ENCODE assay signal across 18 cellular contexts in the genomic region with DNA sequence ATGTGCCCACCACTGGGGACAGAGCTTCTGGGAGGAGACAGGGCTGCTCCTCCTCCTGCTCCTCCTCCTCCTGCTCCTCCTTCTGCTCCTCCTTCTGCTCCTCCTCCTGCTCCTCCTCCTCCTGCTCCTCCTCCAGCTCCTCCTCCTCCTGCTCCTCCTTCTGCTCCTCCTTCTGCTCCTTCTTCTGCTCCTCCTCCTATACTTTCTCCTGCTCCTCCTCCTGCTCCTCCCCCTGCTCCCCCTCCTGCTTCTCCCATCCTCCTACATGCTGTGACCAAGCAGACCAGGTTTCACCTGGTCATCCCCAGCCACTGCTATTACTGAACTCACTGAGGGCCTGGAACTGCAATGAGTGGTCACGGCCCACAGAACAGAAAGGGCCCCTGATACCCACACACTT.
A peak's percentile ranks its signal among the peaks of the same experiment; 100 is the strongest.
DNase-seq lines count a peak whose midpoint lies in the region; ATAC-seq, FAIRE-seq and TF ChIP-seq lines count a peak whose summit lies in the region.
"Had no signal": no experiment of that assay in that cellular context is flagged by ENCODE, and none has a peak within 500 bp of the region (broad histone marks: within the 10 kb centered on the region; RNA-seq: fewer than 3 reads in every experiment).

No MANE protein-coding gene starts in this region.

- no peak for ATAC-seq in GM12878
- ATAC-seq in GM21515 (IDR thresholded peaks at IDR 0.05; ENCODE audit: unreplicated experiment): no peak
- ATAC-seq: Right ventricle myocardium inferior had no signal

- 0% methylated on average over 1 of the region's 1 CpG for WGBS in GM12878 (ENCODE audit: insufficient coverage, insufficient replicate concordance, low lambda C conversion rate, missing lambda C conversion rate)

- DNase-seq in Daoy (ENCODE audit: low read depth) (peak; percentile 58), LNCaP clone FGC (ENCODE audit: low read depth) (peak; percentile 15), GM12878 (ENCODE audit: low read depth, low spot score) (no peak), osteoblast (ENCODE audit: insufficient read length, low spot score, missing footprints) (peak; percentile 4), 8988T (no peak), NCI-H2029 (lab: John Stamatoyannopoulos, UW) (no peak)
- DNase-seq: CD4-positive, CD25-positive, alpha-beta regulatory T cell; COR-L47; DMS153; EL; NCI-H1092; NCI-H146; NCI-H2081; NCI-H446 treated with DMSO at 0.1 percent for 48 hours had no signal

- no peak overlapping the region for H3K27ac ChIP-seq in GM12878 (ENCODE audit: control insufficient read depth, insufficient read depth)
- no peak overlapping the region for H3K27ac ChIP-seq in osteoblast (ENCODE audit: low read depth, low read length)

- BruUV-seq in GM12878 (replicated peaks; lab: Mats Ljungman, UMichigan): no TSS peak

- H3K4me2 ChIP-seq in GM12878 (ENCODE audit: control insufficient read depth, insufficient read depth) (no peak overlapping the region), osteoblast (ENCODE audit: insufficient read depth, low read length) (no peak overlapping the region)

- H3K79me2 ChIP-seq in GM12878 (ENCODE audit: control insufficient read depth, insufficient read depth, low read length) (no peaks in the 10 kb centered on the region), osteoblast (ENCODE audit: insufficient read depth, low read length) (no peaks in the 10 kb centered on the region)

- intact Hi-C loops in GM12878 (cut with micrococcal nuclease; ENCODE audit: unreplicated experiment): no loop called here

- TF ChIP-seq CTCF in LNCaP clone FGC (IDR thresholded peaks at IDR 0.05; ENCODE audit: control insufficient read depth, extremely low read depth, insufficient read depth): no peak
- no peak for TF ChIP-seq CTCF in GM12878 (IDR thresholded peaks at IDR 0.05 in 2 of 3, conservative IDR thresholded peaks at IDR 0.05 in 1 of 3; ENCODE audit: control insufficient read depth in 2 of 3, extremely low read depth in 1 of 3, insufficient read depth in 1 of 3, low read depth in 3 of 3, low read length in 3 of 3)
- TF ChIP-seq CTCF in osteoblast (IDR thresholded peaks at IDR 0.05; ENCODE audit: extremely low read depth, low read depth, low read length): no peak

- in situ Hi-C loops in GM12878 (cut with MboI): no loop called here

- CTCF ChIA-PET in GM12878 (lab: Yijun Ruan, JAX): no interaction called here

- POLR2A ChIA-PET in GM12878 (lab: Charles Lee): no interaction called here

- SMC1A ChIA-PET in GM12878 (lab: Charles Lee; ENCODE audit: uncharacterized antibody, unreplicated experiment): no interaction called here

- H4K20me1 ChIP-seq in GM12878 (ENCODE audit: control insufficient read depth, insufficient read depth) (no peaks in the 10 kb centered on the region), osteoblast (ENCODE audit: insufficient read depth, low read length) (no peaks in the 10 kb centered on the region)

- no peak for TF ChIP-seq EP300 in GM12878 (IDR thresholded peaks at IDR 0.05; ENCODE audit: borderline replicate concordance in 1 of 2, control insufficient read depth in 1 of 2, low read depth in 2 of 2, low read length in 2 of 2)

- no peak for TF ChIP-seq POLR2A in GM12878 (IDR thresholded peaks at IDR 0.05; ENCODE audit: low read depth, low read length)

- RAD21 ChIA-PET in GM12878 (lab: Charles Lee; ENCODE audit: unreplicated experiment): no interaction called here

- no peak for TF ChIP-seq RAD21 in GM12878 (IDR thresholded peaks at IDR 0.05; ENCODE audit: insufficient read depth, low read depth, low read length)

- H3K4me3 ChIP-seq in LNCaP clone FGC (ENCODE audit: low read depth, low read length) (no peak overlapping the region), GM12878 (no peak overlapping the region), osteoblast (ENCODE audit: insufficient read depth, low read length) (no peak overlapping the region)
- H3K4me3 ChIP-seq: HAP-1 had no signal

- H3K4me1 ChIP-seq in GM12878 (ENCODE audit: control insufficient read depth, insufficient read depth, low read length): peaks cover 12% of the 10 kb centered on the region
- no peaks in the 10 kb centered on the region for H3K4me1 ChIP-seq in osteoblast (ENCODE audit: insufficient read depth, low read length)
- H3K4me1 ChIP-seq: HAP-1 had no signal

- H3K27me3 ChIP-seq in GM12878 (replicated peaks in 1 of 2; ENCODE audit: control insufficient read depth in 2 of 2, insufficient read depth in 2 of 2, low read length in 1 of 2): no peaks in the 10 kb centered on the region
- H3K27me3 ChIP-seq in osteoblast (ENCODE audit: insufficient read depth, low read length): no peaks in the 10 kb centered on the region

- FAIRE-seq in GM12878 (lab: Jason Lieb, UNC): no peak
- FAIRE-seq: RCC 7860 had no signal

- H3K9me3 ChIP-seq in GM12878 (replicated peaks; ENCODE audit: control insufficient read depth, insufficient read depth, low read length) (no peaks in the 10 kb centered on the region), osteoblast (ENCODE audit: low read depth, low read length) (no peaks in the 10 kb centered on the region)
- H3K9me3 ChIP-seq: HAP-1 had no signal

- H3K36me3 ChIP-seq in GM12878 (ENCODE audit: control insufficient read depth in 2 of 2, insufficient read depth in 2 of 2, low read length in 1 of 2): no peaks in the 10 kb centered on the region
- no peaks in the 10 kb centered on the region for H3K36me3 ChIP-seq in osteoblast (ENCODE audit: insufficient read depth, low read length)
- H3K36me3 ChIP-seq: HAP-1 had no signal

- H2AFZ ChIP-seq in GM12878 (ENCODE audit: control insufficient read depth, low read depth, low read length): no peak overlapping the region
- no peak overlapping the region for H2AFZ ChIP-seq in osteoblast (ENCODE audit: low read length)

- H3K9ac ChIP-seq in GM12878 (ENCODE audit: control insufficient read depth, insufficient read depth, low read length): no peak overlapping the region

TF ChIP-seq in GM12878, 131 proteins besides CTCF, POLR2A, EP300 and RAD21:
- no peak for TF ChIP-seq SREBF2 (IDR thresholded peaks at IDR 0.05; ENCODE audit: low read length)
- no peak for TF ChIP-seq RUNX3 (IDR thresholded peaks at IDR 0.05; ENCODE audit: low read length)
- peak; percentile 87 for TF ChIP-seq NFXL1 (IDR thresholded peaks at IDR 0.05; ENCODE audit: borderline replicate concordance)
- TF ChIP-seq CREM (IDR thresholded peaks at IDR 0.05; ENCODE audit: low read depth): no peak
- TF ChIP-seq RAD51 (IDR thresholded peaks at IDR 0.05): no peak

Comparison
In these comparisons a context has a peak if more than half of its experiments do, and no peak if none do; other contexts are left out.
1. DNase-seq: peak in Daoy (single experiment), LNCaP clone FGC (single experiment) and osteoblast (single experiment); none in GM12878 (single experiment), 8988T (single experiment) and NCI-H2029 (single experiment).